8 cellular contexts compared by ENCODE assay signal in the genomic region with DNA sequence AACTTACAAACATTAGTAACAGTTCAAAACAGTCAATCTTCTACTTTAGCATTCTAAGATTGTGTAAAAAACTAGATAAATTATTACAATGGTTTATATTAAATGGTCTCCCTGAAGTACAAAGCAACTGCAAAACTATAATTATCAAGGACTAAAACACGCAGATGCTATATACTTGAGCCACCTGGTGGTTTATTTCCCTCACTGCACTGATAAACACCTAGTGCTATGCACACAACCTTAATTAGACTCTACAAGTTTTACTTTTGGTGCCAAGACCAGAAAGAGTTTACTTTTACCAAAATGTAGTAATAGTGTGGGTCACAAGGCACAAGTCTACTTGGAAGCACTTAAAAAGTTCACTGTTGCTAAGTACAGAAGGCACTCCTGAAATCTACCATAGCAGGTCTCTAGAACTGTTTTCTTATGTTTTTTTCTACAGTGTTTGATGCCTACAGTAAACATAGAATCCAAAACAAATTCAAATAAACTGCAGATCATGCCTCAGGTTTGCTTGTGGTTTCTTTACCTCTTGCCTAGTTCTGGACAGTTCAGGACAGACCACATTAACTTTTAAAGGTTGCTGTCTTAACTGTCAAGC. TPM values are rescaled to one million over a fixed set of nuclear protein-coding genes. Genes with fewer than 3 reads are reported as not detected.
A peak's percentile ranks its signal among the peaks of the same experiment; 100 is the strongest.
DNase-seq lines count a peak whose midpoint lies in the region; ATAC-seq, FAIRE-seq and TF ChIP-seq lines count a peak whose summit lies in the region.

No MANE protein-coding gene starts in this region.

- no peaks in the 10 kb centered on the region for H3K9me3 ChIP-seq in tibial nerve

- intact Hi-C loops in Right ventricle myocardium inferior (cut with DNase I): loop anchor here (2.0 to 5.0 kb wide), 4 partner anchors 156 to 599 kb away; no protein-coding TSS in a partner anchor
- intact Hi-C loops in cardiac septum (cut with DNase I): loop anchor here (5.0 to 10.0 kb wide), 4 partner anchors 89 to 594 kb away; no protein-coding TSS in a partner anchor

- WGBS in tibial nerve, 2 donors: 41 to 44% methylated on average over 1 of the region's 1 CpG

- no peak for DNase-seq in Right ventricle myocardium inferior (ENCODE audit: missing footprints)
- no peak for DNase-seq in cardiac septum (ENCODE audit: low spot score)
- DNase-seq in HuH-7.5 (ENCODE audit: low spot score): peak; percentile 9
- peak; percentile 86 for DNase-seq in OCI-M1 (lab: John Stamatoyannopoulos, UW)
- DNase-seq in bronchial epithelial cell (ENCODE audit: low read depth): peak; percentile 58
- DNase-seq in kidney glomerular epithelial cell (lab: John Stamatoyannopoulos, UW): peak; percentile 61
- peak in 1 of 2 donors; percentile 85 for DNase-seq in tibial nerve (ENCODE audit: low spot score in 2 of 2)
- DNase-seq in retina: no peak

- peak in 1 of 2 donors; percentile 33 for TF ChIP-seq EP300 in tibial nerve (IDR thresholded peaks at IDR 0.05)

- H3K27me3 ChIP-seq in bronchial epithelial cell (ENCODE audit: control insufficient read depth, insufficient read depth, low read length): no peaks in the 10 kb centered on the region
- H3K27me3 ChIP-seq in tibial nerve: no peaks in the 10 kb centered on the region

- ATAC-seq in Right ventricle myocardium inferior: peak; percentile 50

- FAIRE-seq in bronchial epithelial cell (lab: Jason Lieb, UNC): no peak

- H3K4me1 ChIP-seq in tibial nerve: peaks cover 0 to 24% (median 4%) of the 10 kb centered on the region in 4 donors

- H3K36me3 ChIP-seq in bronchial epithelial cell (ENCODE audit: control insufficient read depth, insufficient read depth, low read length) (no peaks in the 10 kb centered on the region), tibial nerve (no peaks in the 10 kb centered on the region)

- TF ChIP-seq POLR2A in tibial nerve (IDR thresholded peaks at IDR 0.05): no peak

- H3K27ac ChIP-seq in tibial nerve: peak overlapping the region in 1 of 4 donors; percentile 70

- no peak overlapping the region for H3K4me3 ChIP-seq in bronchial epithelial cell (ENCODE audit: low read depth, low read length)
- H3K4me3 ChIP-seq in tibial nerve: no peak overlapping the region

- TF ChIP-seq CTCF in bronchial epithelial cell (IDR thresholded peaks at IDR 0.05; ENCODE audit: insufficient read depth, low read length, severe bottlenecking): peak; percentile 53
- peak; percentile 52 to 75 (median 70) for TF ChIP-seq CTCF in tibial nerve (IDR thresholded peaks at IDR 0.05)

RNA-seq across cellular contexts. Expression of a gene that starts 49.2 kb away (rescaled TPM):
- 5.3 TPM for total RNA-seq in Right ventricle myocardium inferior
- total RNA-seq in cardiac septum: 6.3 TPM
- 8.2 and 10.1 TPM in 2 replicates for total RNA-seq in bronchial epithelial cell
- total RNA-seq in tibial nerve: 10 to 100 TPM; 14.9 to 46.5 (median 32.8) TPM

Comparison
In these comparisons a context has a peak if more than half of its experiments do, and no peak if none do; other contexts are left out.
1. DNase-seq: peak in HuH-7.5 (single experiment), OCI-M1 (single experiment), bronchial epithelial cell (single experiment) and kidney glomerular epithelial cell (single experiment); none in Right ventricle myocardium inferior (single experiment), cardiac septum (single experiment) and retina (single experiment).